In the genomic region with DNA sequence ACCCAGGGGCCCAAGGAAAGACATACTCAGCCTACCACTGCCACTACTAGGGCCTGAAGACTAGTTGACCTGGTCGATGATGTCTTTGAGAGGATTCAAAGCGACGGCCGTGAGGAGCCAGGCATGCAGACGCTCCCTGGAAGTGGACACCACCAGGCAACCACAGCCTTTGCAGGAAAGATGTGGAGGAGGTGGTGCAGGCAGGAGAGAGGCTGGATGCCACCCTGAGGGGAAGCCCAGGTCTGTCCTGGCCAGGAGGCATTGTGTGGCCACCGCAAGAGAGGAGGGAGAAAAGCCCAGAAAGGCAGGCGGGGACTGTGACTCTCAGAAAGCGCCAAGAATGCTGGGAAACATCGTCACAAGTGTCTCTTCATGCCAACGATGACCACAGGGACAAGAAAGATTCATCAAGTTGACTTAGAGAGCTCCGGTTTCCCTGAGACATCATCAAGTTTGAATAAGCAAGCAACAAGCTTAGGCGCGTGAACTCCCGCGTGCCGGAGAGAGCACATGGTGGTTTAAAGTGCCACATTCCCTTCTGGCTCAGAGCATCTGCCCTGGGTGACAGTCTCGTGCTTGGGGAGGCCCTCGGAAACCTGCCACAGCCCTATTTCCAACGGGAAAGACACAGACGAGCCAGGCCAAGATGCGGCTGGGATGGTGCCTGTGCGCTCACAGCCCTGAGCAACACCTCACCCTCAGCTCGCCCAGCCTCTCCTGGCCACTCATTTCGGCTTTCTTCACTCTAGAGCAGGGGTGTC, we compare ENCODE assay signal across 22 cellular contexts.
"Had no signal": no experiment of that assay in that cellular context is flagged by ENCODE, and none has a peak within 500 bp of the region (broad histone marks: within the 10 kb centered on the region; RNA-seq: fewer than 3 reads in every experiment).

No MANE protein-coding gene starts in this region.

- H3K36me3 Mint-ChIP-seq: mesothelial cell of epicardium; natural killer cell; neural progenitor cell; stimulated activated memory B cell treated with anti-CD40 and anti-IgM and Interleukin-4, amounts not matched to agents 10 μg/mL and 1 μg/mL and 100 μg/mL, for 72 hours had no signal

- ATAC-seq: foreskin keratinocyte; natural killer cell; right lobe of liver; stimulated activated memory B cell treated with anti-CD40 and anti-IgM and Interleukin-4, amounts not matched to agents 10 μg/mL and 1 μg/mL and 100 μg/mL, for 72 hours; upper lobe of right lung had no signal

- H3K4me3 Mint-ChIP-seq: dendritic cell treated with granulocyte-macrophage colony-stimulating factor and Interleukin-4, amounts not matched to agents 40 ng/mL and 50 ng/mL, for 4 days; mesothelial cell of epicardium; natural killer cell; neural progenitor cell; stimulated activated memory B cell treated with anti-CD40 and anti-IgM and Interleukin-4, amounts not matched to agents 10 μg/mL and 1 μg/mL and 100 μg/mL, for 72 hours; stimulated activated naive CD8-positive, alpha-beta T cell treated with anti-CD3 and anti-CD28 coated beads, Interleukin-15, Interleukin-2, amounts not matched to agents 100 ng/mL and 50 ng/mL, for 24 hours had no signal

- H3K9me3 Mint-ChIP-seq: dendritic cell treated with granulocyte-macrophage colony-stimulating factor and Interleukin-4, amounts not matched to agents 40 ng/mL and 50 ng/mL, for 4 days; mesothelial cell of epicardium; natural killer cell; neural progenitor cell had no signal

- H3K27me3 Mint-ChIP-seq: dendritic cell treated with granulocyte-macrophage colony-stimulating factor and Interleukin-4, amounts not matched to agents 40 ng/mL and 50 ng/mL, for 4 days; stimulated activated memory B cell treated with anti-CD40 and anti-IgM and Interleukin-4, amounts not matched to agents 10 μg/mL and 1 μg/mL and 100 μg/mL, for 72 hours; stimulated activated naive CD8-positive, alpha-beta T cell treated with anti-CD3 and anti-CD28 coated beads, Interleukin-15, Interleukin-2, amounts not matched to agents 100 ng/mL and 50 ng/mL, for 24 hours had no signal

- H3K27ac Mint-ChIP-seq: dendritic cell treated with granulocyte-macrophage colony-stimulating factor and Interleukin-4, amounts not matched to agents 40 ng/mL and 50 ng/mL, for 4 days; mesothelial cell of epicardium; natural killer cell; neural progenitor cell; stimulated activated memory B cell treated with anti-CD40 and anti-IgM and Interleukin-4, amounts not matched to agents 10 μg/mL and 1 μg/mL and 100 μg/mL, for 72 hours; stimulated activated naive CD8-positive, alpha-beta T cell treated with anti-CD3 and anti-CD28 coated beads, Interleukin-15, Interleukin-2, amounts not matched to agents 100 ng/mL and 50 ng/mL, for 24 hours had no signal

- H3K36me3 ChIP-seq: neural progenitor cell, prostate gland, right lobe of liver, spleen, tibial nerve, upper lobe of right lung had no signal

- FAIRE-seq: endothelial cell of umbilical vein had no signal

- H3K27ac ChIP-seq: foreskin keratinocyte, hepatocyte, neural progenitor cell, parathyroid adenoma, prostate gland, right lobe of liver, spleen, testis, tibial nerve, upper lobe of right lung had no signal

- DNase-seq: erythroblast; foreskin keratinocyte; kidney glomerular epithelial cell; natural killer cell; occipital lobe; right lobe of liver; stimulated activated CD4-positive, alpha-beta T cell treated with anti-CD3 and anti-CD28 coated beads, Interleukin-15, amount 100 ng/mL, for 24 hours; stimulated activated CD4-positive, alpha-beta T cell treated with anti-CD3 and anti-CD28 coated beads, Interleukin-1b, Interleukin-23, amount 100 ng/mL, for 48 hours; stimulated activated CD4-positive, alpha-beta T cell treated with anti-CD3 and anti-CD28 coated beads, Interleukin-4, amount 100 ng/mL, for 24 hours; testis; upper lobe of right lung had no signal

- H3K4me1 Mint-ChIP-seq: natural killer cell; stimulated activated memory B cell treated with anti-CD40 and anti-IgM and Interleukin-4, amounts not matched to agents 10 μg/mL and 1 μg/mL and 100 μg/mL, for 72 hours had no signal

- H3K9me3 ChIP-seq: prostate gland, right lobe of liver, spleen, testis, tibial nerve, upper lobe of right lung had no signal

- H3K27me3 ChIP-seq: foreskin keratinocyte, hepatocyte, neural progenitor cell, right lobe of liver, spleen, testis, tibial nerve, upper lobe of right lung had no signal

- H3K4me1 ChIP-seq: foreskin keratinocyte, neural progenitor cell, parathyroid adenoma, prostate gland, right lobe of liver, spleen, testis, upper lobe of right lung had no signal

- H3K4me3 ChIP-seq: hepatocyte, neural progenitor cell, prostate gland, right lobe of liver, spleen, testis, tibial nerve, upper lobe of right lung had no signal
